ENCODE assay signal across 1 cellular context in the genomic region with DNA sequence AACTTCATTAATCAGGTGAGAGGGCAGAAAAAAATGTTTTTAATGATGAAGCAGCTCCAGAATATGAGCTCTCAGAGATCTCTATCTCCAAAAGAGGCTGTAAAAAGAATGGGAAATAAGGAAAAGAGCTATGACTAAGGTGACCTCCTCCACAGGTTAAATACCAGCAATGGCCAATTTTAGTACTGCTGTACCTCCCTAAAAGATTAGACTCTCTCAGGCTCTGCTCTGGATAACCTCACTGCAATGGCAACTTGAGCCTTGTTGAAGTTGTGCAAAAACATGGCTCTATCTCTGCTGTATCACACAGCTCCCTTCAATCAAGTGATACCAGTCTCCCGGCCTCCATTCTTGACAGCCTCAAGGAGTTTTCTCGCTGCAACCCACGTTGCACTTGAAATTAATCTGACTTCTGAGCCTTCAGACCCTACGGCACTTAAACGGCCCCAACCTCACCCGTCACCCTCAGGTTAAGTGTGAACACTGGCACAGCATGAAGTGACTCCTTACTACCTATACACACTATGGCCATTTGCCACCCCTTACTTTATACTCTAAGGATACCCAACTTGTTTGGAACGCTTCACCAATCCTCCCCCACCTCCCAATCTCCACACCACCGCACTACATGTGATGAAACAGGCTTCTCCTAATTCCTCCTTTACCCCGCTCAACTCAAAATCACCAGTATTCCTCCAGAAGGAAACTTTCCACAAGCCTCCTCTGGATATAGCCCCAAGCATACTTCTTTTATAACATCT.
TF ChIP-seq lines count a peak whose summit lies in the region.

No MANE protein-coding gene starts in this region.

TF ChIP-seq in WTC11, 78 proteins besides CTCF, POLR2A, EP300 and RAD21:
- TF ChIP-seq ZNF416 (CRISPR knock-in tag; IDR thresholded peaks at IDR 0.05) (no peak), ZNF232 (CRISPR knock-in tag; IDR thresholded peaks at IDR 0.05) (no peak), RELA (CRISPR knock-in tag; IDR thresholded peaks at IDR 0.05; ENCODE audit: borderline replicate concordance) (no peak), HMGA2 (CRISPR knock-in tag; IDR thresholded peaks at IDR 0.05) (no peak), GABPB1 (CRISPR knock-in tag; IDR thresholded peaks at IDR 0.05) (no peak), RORB (CRISPR knock-in tag; IDR thresholded peaks at IDR 0.05) (no peak), ZNF121 (CRISPR knock-in tag; IDR thresholded peaks at IDR 0.05) (no peak), ERG (CRISPR knock-in tag; IDR thresholded peaks at IDR 0.05) (no peak), ZNF532 (CRISPR knock-in tag; IDR thresholded peaks at IDR 0.05; ENCODE audit: borderline replicate concordance) (no peak)
- TF ChIP-seq, protein P1, sequence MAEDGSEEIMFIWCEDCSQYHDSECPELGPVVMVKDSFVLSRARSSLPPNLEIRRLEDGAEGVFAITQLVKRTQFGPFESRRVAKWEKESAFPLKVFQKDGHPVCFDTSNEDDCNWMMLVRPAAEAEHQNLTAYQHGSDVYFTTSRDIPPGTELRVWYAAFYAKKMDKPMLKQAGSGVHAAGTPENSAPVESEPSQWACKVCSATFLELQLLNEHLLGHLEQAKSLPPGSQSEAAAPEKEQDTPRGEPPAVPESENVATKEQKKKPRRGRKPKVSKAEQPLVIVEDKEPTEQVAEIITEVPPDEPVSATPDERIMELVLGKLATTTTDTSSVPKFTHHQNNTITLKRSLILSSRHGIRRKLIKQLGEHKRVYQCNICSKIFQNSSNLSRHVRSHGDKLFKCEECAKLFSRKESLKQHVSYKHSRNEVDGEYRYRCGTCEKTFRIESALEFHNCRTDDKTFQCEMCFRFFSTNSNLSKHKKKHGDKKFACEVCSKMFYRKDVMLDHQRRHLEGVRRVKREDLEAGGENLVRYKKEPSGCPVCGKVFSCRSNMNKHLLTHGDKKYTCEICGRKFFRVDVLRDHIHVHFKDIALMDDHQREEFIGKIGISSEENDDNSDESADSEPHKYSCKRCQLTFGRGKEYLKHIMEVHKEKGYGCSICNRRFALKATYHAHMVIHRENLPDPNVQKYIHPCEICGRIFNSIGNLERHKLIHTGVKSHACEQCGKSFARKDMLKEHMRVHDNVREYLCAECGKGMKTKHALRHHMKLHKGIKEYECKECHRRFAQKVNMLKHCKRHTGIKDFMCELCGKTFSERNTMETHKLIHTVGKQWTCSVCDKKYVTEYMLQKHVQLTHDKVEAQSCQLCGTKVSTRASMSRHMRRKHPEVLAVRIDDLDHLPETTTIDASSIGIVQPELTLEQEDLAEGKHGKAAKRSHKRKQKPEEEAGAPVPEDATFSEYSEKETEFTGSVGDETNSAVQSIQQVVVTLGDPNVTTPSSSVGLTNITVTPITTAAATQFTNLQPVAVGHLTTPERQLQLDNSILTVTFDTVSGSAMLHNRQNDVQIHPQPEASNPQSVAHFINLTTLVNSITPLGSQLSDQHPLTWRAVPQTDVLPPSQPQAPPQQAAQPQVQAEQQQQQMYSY (CRISPR knock-in tag; IDR thresholded peaks at IDR 0.05): no peak
- TF ChIP-seq, protein P2, sequence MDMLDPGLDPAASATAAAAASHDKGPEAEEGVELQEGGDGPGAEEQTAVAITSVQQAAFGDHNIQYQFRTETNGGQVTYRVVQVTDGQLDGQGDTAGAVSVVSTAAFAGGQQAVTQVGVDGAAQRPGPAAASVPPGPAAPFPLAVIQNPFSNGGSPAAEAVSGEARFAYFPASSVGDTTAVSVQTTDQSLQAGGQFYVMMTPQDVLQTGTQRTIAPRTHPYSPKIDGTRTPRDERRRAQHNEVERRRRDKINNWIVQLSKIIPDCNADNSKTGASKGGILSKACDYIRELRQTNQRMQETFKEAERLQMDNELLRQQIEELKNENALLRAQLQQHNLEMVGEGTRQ (CRISPR knock-in tag; IDR thresholded peaks at IDR 0.05): no peak
